In genomic region chr19:7337380-7338194, GRCh38 we compare ENCODE assay signal across 1 cellular context.
TF ChIP-seq lines count a peak whose summit lies in the region.

No MANE protein-coding gene starts in this region.

TF ChIP-seq in GM23338, 12 proteins besides CTCF, POLR2A, EP300 and RAD21 (continued from another document):
- TF ChIP-seq ETS1 (IDR thresholded peaks at IDR 0.05) = no peak
